7 cellular contexts compared by ENCODE assay signal in the genomic region with DNA sequence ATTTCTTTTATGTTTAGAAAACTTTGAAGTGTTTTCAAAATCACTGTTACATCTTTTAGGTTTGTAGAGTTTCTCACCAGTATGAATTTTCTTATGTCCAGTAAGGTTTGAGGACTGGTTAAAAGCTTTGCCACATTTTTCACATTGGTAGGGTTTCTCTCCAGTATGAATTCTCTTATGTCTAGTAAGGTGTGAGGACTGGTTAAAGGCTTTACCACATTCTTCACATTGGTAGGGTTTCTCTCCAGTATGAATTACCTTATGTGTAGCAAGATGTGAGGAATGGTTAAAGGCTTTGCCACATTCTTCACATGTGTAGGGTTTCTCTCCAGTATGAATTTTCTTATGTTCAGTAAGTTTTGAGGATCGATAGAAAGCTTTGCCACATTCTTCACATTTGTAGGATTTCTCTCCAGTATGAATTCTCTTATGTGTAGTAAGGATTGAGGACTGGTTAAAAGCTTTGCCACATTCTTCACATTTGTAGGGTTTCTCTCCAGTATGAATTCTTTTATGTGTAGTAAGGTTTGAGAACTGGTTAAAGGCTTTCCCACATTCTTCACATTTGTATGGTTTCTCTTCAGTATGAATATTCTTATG. TPM values are rescaled to one million over a fixed set of nuclear protein-coding genes. Genes with fewer than 3 reads are reported as not detected.
DNase-seq lines count a peak whose midpoint lies in the region; ATAC-seq, FAIRE-seq and TF ChIP-seq lines count a peak whose summit lies in the region.
"Not testable (repeated sequence)": the region's sequence is repeated elsewhere in the genome, so short reads cannot be mapped to it uniquely, and the experiment has no call there.

No MANE protein-coding gene starts in this region.

- intact Hi-C loops in HCT116 (cut with micrococcal nuclease); IMR-90 (cut with micrococcal nuclease); K562 (cut with micrococcal nuclease): not testable (repeated sequence)

- not testable (repeated sequence) for H2BK15ac ChIP-seq in IMR-90 (ENCODE audit: low read depth, low read length)

- H3K23ac ChIP-seq in IMR-90 (ENCODE audit: low read depth, low read length): not testable (repeated sequence)

- H3K27me3 Mint-ChIP-seq in endodermal cell (ENCODE audit: insufficient read depth): not testable (repeated sequence)

- H3K36me3 ChIP-seq in BLaER1 treated with 17β-estradiol and CSF1 and Interleukin-3, amounts not matched to agents 10 nM and 100 nM: peaks cover 66 to 96% (median 83%) of the 10 kb centered on the region in 11 experiments
- H3K36me3 ChIP-seq in HCT116 (ENCODE audit: control insufficient read depth in 1 of 2, insufficient read depth in 2 of 2, low read length in 2 of 2); IMR-90 (ENCODE audit: control insufficient read depth, insufficient read depth, low read length); adipocyte (ENCODE audit: control insufficient read depth, insufficient read depth, low read length, severe bottlenecking): not testable (repeated sequence)
- H3K36me3 ChIP-seq in K562 (ENCODE audit: control insufficient read depth, insufficient read depth, low read length): peaks cover 19% of the 10 kb centered on the region
- peaks cover 65% of the 10 kb centered on the region for H3K36me3 ChIP-seq in endodermal cell (ENCODE audit: control insufficient read depth, insufficient read depth, low read length)

- WGBS in A549 (ENCODE audit: missing lambda C conversion rate): 0% methylated on average over 1 of the region's 1 CpG
- no CpG with 5 or more reads among the region's 1 CpG for WGBS in IMR-90 (ENCODE audit: extremely low coverage in 2 of 2, insufficient read length in 1 of 2), 2 experiments
- WGBS in K562 (ENCODE audit: insufficient coverage, low coverage, missing lambda C conversion rate): no CpG with 5 or more reads among the region's 1 CpG
- WGBS in endodermal cell (ENCODE audit: insufficient coverage in 1 of 2, insufficient read length in 1 of 2), 2 experiments: 100% methylated on average over 1 of the region's 1 CpG; no CpG with 5 or more reads in 1 of the 2 experiments

- dilution Hi-C loops in IMR-90 (cut with HindIII; ENCODE audit: low sequenced_read_pairs, unreplicated experiment): not testable (repeated sequence)

- TF ChIP-seq CTCF in A549 (IDR thresholded peaks at IDR 0.05); HCT116 (IDR thresholded peaks at IDR 0.05 in 2 of 3, conservative IDR thresholded peaks at IDR 0.05 in 1 of 3; ENCODE audit: borderline replicate concordance in 1 of 3, insufficient read depth in 1 of 3, low read depth in 2 of 3, low read length in 2 of 3); IMR-90 (conservative IDR thresholded peaks at IDR 0.05; ENCODE audit: low read depth, low read length); K562 (IDR thresholded peaks at IDR 0.05 in 2 of 3, conservative IDR thresholded peaks at IDR 0.05 in 1 of 3; ENCODE audit: insufficient read depth in 2 of 3, low read depth in 1 of 3, low read length in 3 of 3); endodermal cell (conservative IDR thresholded peaks at IDR 0.05): not testable (repeated sequence)

- not testable (repeated sequence) for H3K18ac ChIP-seq in IMR-90 (ENCODE audit: low read depth, low read length)

- H3K4me3 ChIP-seq in A549; HCT116 (replicated peaks in 1 of 2; ENCODE audit: low read depth in 1 of 2, low read length in 2 of 2); IMR-90 (ENCODE audit: insufficient read depth, low read depth, low read length); K562: not testable (repeated sequence)
- H3K4me3 ChIP-seq in BLaER1 treated with 17β-estradiol and CSF1 and Interleukin-3, amounts not matched to agents 10 nM and 100 nM: peak overlapping the region in 7 of 10 experiments; percentile 3 to 38 (median 22); a peak in 8 of 20 replicates
- peak overlapping the region; percentile 41 for H3K4me3 ChIP-seq in adipocyte (ENCODE audit: low read length)
- peak overlapping the region; percentile 54 for H3K4me3 ChIP-seq in endodermal cell (ENCODE audit: low read length)

- BruUV-seq in HCT116 (replicated peaks; lab: Mats Ljungman, UMichigan); K562 (replicated peaks; lab: Mats Ljungman, UMichigan): not testable (repeated sequence)
- TSS peak; percentile 30 for BruUV-seq in IMR-90 (replicated peaks; lab: Mats Ljungman, UMichigan)

- not testable (repeated sequence) for H3K9ac ChIP-seq in BLaER1 treated with 17β-estradiol and CSF1 and Interleukin-3, amounts not matched to agents 10 nM and 100 nM; HCT116 (ENCODE audit: low read length); IMR-90 (ENCODE audit: low read depth, low read length); adipocyte (ENCODE audit: low read length); K562 (ENCODE audit: insufficient read depth in 1 of 2, low read depth in 2 of 2, low read length in 2 of 2); endodermal cell (ENCODE audit: extremely low read depth, low read length, poor library complexity, severe bottlenecking)

- in situ Hi-C loops in IMR-90 (cut with MboI; ENCODE audit: low sequenced_read_pairs); K562 (cut with MboI): not testable (repeated sequence)

- not testable (repeated sequence) for H3K79me1 ChIP-seq in IMR-90 (ENCODE audit: low read depth in 1 of 2, low read length in 2 of 2)

- not testable (repeated sequence) for H3K9me2 ChIP-seq in HCT116 (ENCODE audit: insufficient read depth)

- H3K9me1 ChIP-seq in IMR-90 (ENCODE audit: insufficient read depth, low read length); K562 (ENCODE audit: control insufficient read depth, insufficient read depth, low read length): not testable (repeated sequence)

- not testable (repeated sequence) for H3K4me2 ChIP-seq in A549; BLaER1 treated with 17β-estradiol and CSF1 and Interleukin-3, amounts not matched to agents 10 nM and 100 nM; HCT116 (ENCODE audit: low read length); IMR-90 (ENCODE audit: low read depth, low read length); K562 (ENCODE audit: insufficient read depth, low read length)

- H4K8ac ChIP-seq in IMR-90 (ENCODE audit: low read depth in 2 of 2, low read length in 2 of 2): not testable (repeated sequence)

- CTCF ChIA-PET in A549 (lab: Yijun Ruan, JAX); HCT116 (lab: Charles Lee); K562 (lab: Yijun Ruan, JAX; ENCODE audit: low intra/inter-chr PET ratio): not testable (repeated sequence)
- CTCF ChIA-PET in IMR-90 (lab: Yijun Ruan, JAX): interaction anchor here (0.6 kb wide), 1 partner anchor 342 kb away, joined by 3 read pairs; no protein-coding TSS in a partner anchor

- not testable (repeated sequence) for H2AK9ac ChIP-seq in IMR-90 (replicated peaks; ENCODE audit: low read depth, low read length, poor library complexity)

- not testable (repeated sequence) for H3K4me1 ChIP-seq in A549; BLaER1 treated with 17β-estradiol and CSF1 and Interleukin-3, amounts not matched to agents 10 nM and 100 nM; HCT116 (ENCODE audit: control insufficient read depth in 1 of 2, insufficient read depth in 2 of 2, low read length in 2 of 2); IMR-90 (ENCODE audit: control insufficient read depth, insufficient read depth, low read length); adipocyte (ENCODE audit: control insufficient read depth, insufficient read depth, low read length); K562 (replicated peaks in 1 of 2; ENCODE audit: control insufficient read depth in 2 of 2, insufficient read depth in 2 of 2, low read length in 2 of 2); endodermal cell (ENCODE audit: control insufficient read depth, insufficient read depth, low read length)

- not testable (repeated sequence) for H3K56ac ChIP-seq in IMR-90 (ENCODE audit: extremely low read depth, insufficient read depth, low read length)

- DNase-seq in A549 (ENCODE audit: low read depth in 1 of 2, low spot score in 1 of 2); HCT116 (ENCODE audit: low read depth, low spot score); IMR-90; adipocyte (ENCODE audit: low read depth); K562 (ENCODE audit: extremely low read depth in 1 of 4, low spot score in 3 of 4); endodermal cell: not testable (repeated sequence)

- H3K14ac ChIP-seq in IMR-90 (replicated peaks; ENCODE audit: low read depth, low read length): not testable (repeated sequence)

- not testable (repeated sequence) for H3K27me3 ChIP-seq in BLaER1 treated with 17β-estradiol and CSF1 and Interleukin-3, amounts not matched to agents 10 nM and 100 nM; HCT116 (ENCODE audit: insufficient read depth, low read length); IMR-90 (ENCODE audit: control insufficient read depth, insufficient read depth, low read length); adipocyte (replicated peaks; ENCODE audit: control insufficient read depth, insufficient read depth, low read length); K562 (ENCODE audit: control insufficient read depth in 2 of 2, insufficient read depth in 2 of 2, low read length in 2 of 2); endodermal cell (ENCODE audit: control insufficient read depth, insufficient read depth, low read length, poor library complexity, severe bottlenecking)

- RAD21 ChIA-PET in HCT116 (lab: Charles Lee; ENCODE audit: low non-redundant PET in 1 of 2, low total read pairs in 2 of 2, uncharacterized antibody in 2 of 2, unreplicated experiment in 2 of 2): not testable (repeated sequence)

- TF ChIP-seq EP300 in A549 (IDR thresholded peaks at IDR 0.05); K562 (IDR thresholded peaks at IDR 0.05; ENCODE audit: low read length): not testable (repeated sequence)

- H3K4ac ChIP-seq in IMR-90 (ENCODE audit: low read depth, low read length): not testable (repeated sequence)

- H2AFZ ChIP-seq in HCT116 (ENCODE audit: low read depth, low read length, poor library complexity, severe bottlenecking); IMR-90 (replicated peaks; ENCODE audit: low read length, poor library complexity); K562 (ENCODE audit: low read depth, low read length): not testable (repeated sequence)

- not testable (repeated sequence) for H2BK120ac ChIP-seq in IMR-90 (ENCODE audit: low read depth, low read length)

- H3K27ac Mint-ChIP-seq in endodermal cell: not testable (repeated sequence)

- H3K27ac ChIP-seq in A549; BLaER1 treated with 17β-estradiol and CSF1 and Interleukin-3, amounts not matched to agents 10 nM and 100 nM; HCT116 (ENCODE audit: low read depth, low read length); IMR-90 (ENCODE audit: insufficient read depth, low read length); K562 (ENCODE audit: extremely low read depth, low read depth, low read length); endodermal cell (ENCODE audit: low read depth, low read length): not testable (repeated sequence)

- H4K91ac ChIP-seq in IMR-90 (ENCODE audit: insufficient read depth, low read depth, low read length): not testable (repeated sequence)

- not testable (repeated sequence) for H3K79me2 ChIP-seq in HCT116 (ENCODE audit: insufficient read depth, low read length); K562 (ENCODE audit: control insufficient read depth, insufficient read depth, low read length)

- peaks cover 69% of the 10 kb centered on the region for H3K9me3 Mint-ChIP-seq in endodermal cell

- H2BK20ac ChIP-seq in IMR-90 (ENCODE audit: low read depth, low read length): not testable (repeated sequence)

- peak; percentile 91 for FAIRE-seq in A549 (lab: Jason Lieb, UNC)
- not testable (repeated sequence) for FAIRE-seq in K562 (lab: Jason Lieb, UNC)

- H3K4me3 Mint-ChIP-seq in endodermal cell: not testable (repeated sequence)

- H3K4me1 Mint-ChIP-seq in endodermal cell: not testable (repeated sequence)

- H2BK5ac ChIP-seq in IMR-90 (ENCODE audit: low read depth, low read length, poor library complexity, severe bottlenecking): not testable (repeated sequence)

- H2AK5ac ChIP-seq in IMR-90 (ENCODE audit: low read depth, low read length): not testable (repeated sequence)

- not testable (repeated sequence) for TF ChIP-seq RAD21 in A549 (conservative IDR thresholded peaks at IDR 0.05 in 1 of 2, IDR thresholded peaks at IDR 0.05 in 1 of 2); HCT116 (IDR thresholded peaks at IDR 0.05; ENCODE audit: low read depth); IMR-90 (IDR thresholded peaks at IDR 0.05; ENCODE audit: low read length); K562 (CRISPR knock-in tag; conservative IDR thresholded peaks at IDR 0.05 in 1 of 2, IDR thresholded peaks at IDR 0.05 in 1 of 2)

- not testable (repeated sequence) for TF ChIP-seq POLR2A in A549 (IDR thresholded peaks at IDR 0.05; ENCODE audit: low read length); HCT116 (IDR thresholded peaks at IDR 0.05; ENCODE audit: borderline replicate concordance, extremely low read depth, insufficient read depth, insufficient read length); IMR-90 (IDR thresholded peaks at IDR 0.05; ENCODE audit: low read depth, low read length); K562 (conservative IDR thresholded peaks at IDR 0.05)

- POLR2A ChIA-PET in A549 (lab: Yijun Ruan, JAX); HCT116 (lab: Charles Lee); IMR-90 (lab: Charles Lee; ENCODE audit: unreplicated experiment); K562 (lab: Yijun Ruan, JAX): not testable (repeated sequence)

- not testable (repeated sequence) for H4K5ac ChIP-seq in IMR-90 (ENCODE audit: low read depth, low read length)

- not testable (repeated sequence) for ATAC-seq in A549; HCT116; IMR-90 (ENCODE audit: low read depth); K562

- H4K20me1 ChIP-seq in BLaER1 treated with 17β-estradiol and CSF1 and Interleukin-3, amounts not matched to agents 10 nM and 100 nM; HCT116 (ENCODE audit: insufficient read depth); IMR-90 (ENCODE audit: insufficient read depth, low read length); K562 (replicated peaks; ENCODE audit: control insufficient read depth, insufficient read depth, low read length): not testable (repeated sequence)

- peaks cover 32% of the 10 kb centered on the region for H3K9me3 ChIP-seq in A549
- peaks cover 94 to 100% (median 99%) of the 10 kb centered on the region in 11 experiments for H3K9me3 ChIP-seq in BLaER1 treated with 17β-estradiol and CSF1 and Interleukin-3, amounts not matched to agents 10 nM and 100 nM (replicated peaks in 1 of 11)
- peaks cover 3 to 13% of the 10 kb centered on the region in 2 experiments; a peak in 3 of 4 replicates for H3K9me3 ChIP-seq in HCT116 (ENCODE audit: control insufficient read depth in 1 of 2, insufficient read depth in 1 of 2, low read depth in 1 of 2, low read length in 2 of 2)
- not testable (repeated sequence) for H3K9me3 ChIP-seq in IMR-90 (ENCODE audit: control insufficient read depth, insufficient read depth, low read length)
- peaks cover 52% of the 10 kb centered on the region for H3K9me3 ChIP-seq in adipocyte (ENCODE audit: control insufficient read depth, low read length)
- peaks cover 11% of the 10 kb centered on the region for H3K9me3 ChIP-seq in K562 (replicated peaks; ENCODE audit: control insufficient read depth, insufficient read depth, low read depth, low read length)
- peaks cover 98% of the 10 kb centered on the region for H3K9me3 ChIP-seq in endodermal cell (ENCODE audit: control insufficient read depth, low read length)

- H3K36me3 Mint-ChIP-seq in endodermal cell (ENCODE audit: low read depth): peaks cover 69% of the 10 kb centered on the region

RNA-seq across cellular contexts. Expression of gene ZNF681, which starts 15.0 kb away (rescaled TPM):
- polyA plus RNA-seq in A549 (2011; rRNA removed) (0.01 TPM in 1 of 2 replicates, not detected in the other), A549 (2017; fragmentation: RNase III; extraction: RNeasy Plus Mini Kit Qiagen cat#74134 plus additional on column Dnase treatment) (0.03 to 0.12 TPM (median 0.03 TPM) in 3 replicates), IMR-90 (2012; rRNA removed) (0.10 and 0.15 TPM in 2 replicates), K562 (2011; rRNA removed) (4.7 and 5.8 TPM in 2 replicates), K562 (2014; fragmentation: Illumina TruSeq; extraction: Trizol) (4.9 and 6.7 TPM in 2 replicates), K562 (2014; fragmentation: Nextera tagmentation; extraction: Ambion mirVana) (1 to 10 TPM; 3.0 to 3.1 TPM), K562 (2014; rRNA removed) (3.1 and 4.9 TPM in 2 replicates)
- polyA plus RNA-seq in A549 (2012; cell fraction: cytosol; rRNA removed): not detected in 2 replicates
- polyA plus RNA-seq in A549 (2012; cell fraction: nucleus; rRNA removed): not detected in 2 replicates
- polyA minus RNA-seq in A549 (2011; rRNA and poly(A)+ RNA removed): not detected in 2 replicates
- total RNA-seq in HCT116 (2021; ENCODE audit: unreplicated experiment) (not detected), IMR-90 (2012; rRNA removed) (0.54 and 0.83 TPM in 2 replicates), K562 (2014; rRNA removed) (2.8 and 4.1 TPM in 2 replicates), K562 (2014; rRNA removed; fragmentation: Illumina TruSeq; extraction: Trizol) (8.6 and 10.6 TPM in 2 replicates), K562 (2015; rRNA removed; fragmentation: Illumina TruSeq; extraction: Trizol) (7.4 TPM in 2 replicates), K562 (2021) (4.1 and 5.1 TPM in 2 replicates), endodermal cell (10 to 100 TPM in 1 of 2 donors, 1 to 10 TPM in 1; 3.5 to 11.3 TPM)
- polyA plus RNA-seq in HCT116 (2012): not detected in 2 replicates
- polyA plus RNA-seq in IMR-90 (2012; cell fraction: cytosol; rRNA removed): 0.02 TPM in 2 replicates
- polyA plus RNA-seq in IMR-90 (2012; cell fraction: nucleus; rRNA removed; ENCODE audit: low replicate concordance): 0.04 and 0.30 TPM in 2 replicates
- total RNA-seq in K562 (2011; cell fraction: chromatin; rRNA removed; ENCODE audit: low replicate concordance): 2.9 and 12.2 TPM in 2 replicates
- total RNA-seq in K562 (2011; cell fraction: nucleolus; rRNA removed): 2.3 and 3.0 TPM in 2 replicates
- total RNA-seq in K562 (2011; cell fraction: nucleoplasm; rRNA removed): 5.2 and 8.5 TPM in 2 replicates
- 1.1 and 3.2 TPM in 2 replicates for polyA plus RNA-seq in K562 (2011; cell fraction: cytosol; rRNA removed)
- polyA plus RNA-seq in K562 (2011; cell fraction: nucleus; rRNA removed): 2.3 and 3.2 TPM in 2 replicates
- 2.5 and 4.4 TPM in 2 replicates for polyA plus RNA-seq in K562 (2012)
- 7.3 and 10.7 TPM in 2 replicates for polyA minus RNA-seq in K562 (2011; rRNA and poly(A)+ RNA removed)
- polyA minus RNA-seq in K562 (2011; cell fraction: cytosol; rRNA and poly(A)+ RNA removed): 2.8 and 4.5 TPM in 2 replicates
- polyA minus RNA-seq in K562 (2011; cell fraction: nucleus; rRNA and poly(A)+ RNA removed): 2.3 and 4.2 TPM in 2 replicates
- 7.9 TPM for polyA plus RNA-seq in endodermal cell (2013, experiment 1 of 2)
- polyA plus RNA-seq in endodermal cell (2013, experiment 2 of 2): 7.0 TPM

RNA-seq across cellular contexts. Expression of gene ZNF675, which starts 56.7 kb away (rescaled TPM):
- polyA plus RNA-seq in A549 (2011; rRNA removed): 7.3 and 8.4 TPM in 2 replicates
- 2.1 and 2.4 TPM in 2 replicates for polyA plus RNA-seq in A549 (2012; cell fraction: cytosol; rRNA removed)
- 1.3 and 3.6 TPM in 2 replicates for polyA plus RNA-seq in A549 (2012; cell fraction: nucleus; rRNA removed)
- 5.0 to 6.2 TPM (median 5.2 TPM) in 3 replicates for polyA plus RNA-seq in A549 (2017; fragmentation: RNase III; extraction: RNeasy Plus Mini Kit Qiagen cat#74134 plus additional on column Dnase treatment)
- 8.4 and 10.5 TPM in 2 replicates for polyA minus RNA-seq in A549 (2011; rRNA and poly(A)+ RNA removed)
- total RNA-seq in HCT116 (2021; ENCODE audit: unreplicated experiment): 4.9 TPM
- polyA plus RNA-seq in HCT116 (2012): 1.6 and 2.1 TPM in 2 replicates
- 8.6 and 11.1 TPM in 2 replicates for total RNA-seq in IMR-90 (2012; rRNA removed)
- 2.0 and 2.5 TPM in 2 replicates for polyA plus RNA-seq in IMR-90 (2012; rRNA removed)
- polyA plus RNA-seq in IMR-90 (2012; cell fraction: cytosol; rRNA removed): 1.3 and 2.9 TPM in 2 replicates
- polyA plus RNA-seq in IMR-90 (2012; cell fraction: nucleus; rRNA removed; ENCODE audit: low replicate concordance): 2.3 and 3.2 TPM in 2 replicates
- total RNA-seq in K562 (2011; cell fraction: chromatin; rRNA removed; ENCODE audit: low replicate concordance): 43.8 and 56.9 TPM in 2 replicates
- 36.0 and 38.4 TPM in 2 replicates for total RNA-seq in K562 (2011; cell fraction: nucleolus; rRNA removed)
- total RNA-seq in K562 (2011; cell fraction: nucleoplasm; rRNA removed): 51.0 and 68.4 TPM in 2 replicates
- total RNA-seq in K562 (2014; rRNA removed): 12.9 and 15.2 TPM in 2 replicates
- total RNA-seq in K562 (2014; rRNA removed; fragmentation: Illumina TruSeq; extraction: Trizol): 26.5 and 28.0 TPM in 2 replicates
- 22.1 and 26.1 TPM in 2 replicates for total RNA-seq in K562 (2015; rRNA removed; fragmentation: Illumina TruSeq; extraction: Trizol)
- total RNA-seq in K562 (2021): 14.7 and 17.2 TPM in 2 replicates
- 14.8 and 15.7 TPM in 2 replicates for polyA plus RNA-seq in K562 (2011; rRNA removed)
- polyA plus RNA-seq in K562 (2011; cell fraction: cytosol; rRNA removed): 2.6 and 7.6 TPM in 2 replicates
- polyA plus RNA-seq in K562 (2011; cell fraction: nucleus; rRNA removed): 12.5 and 15.2 TPM in 2 replicates
- polyA plus RNA-seq in K562 (2012): 7.4 and 8.5 TPM in 2 replicates
- polyA plus RNA-seq in K562 (2014; fragmentation: Illumina TruSeq; extraction: Trizol): 18.6 and 21.6 TPM in 2 replicates
- polyA plus RNA-seq in K562 (2014; fragmentation: Nextera tagmentation; extraction: Ambion mirVana): 10 to 100 TPM; 13.2 to 21.3 TPM
- polyA plus RNA-seq in K562 (2014; rRNA removed): 14.1 and 15.7 TPM in 2 replicates
- polyA minus RNA-seq in K562 (2011; rRNA and poly(A)+ RNA removed): 21.1 and 33.8 TPM in 2 replicates
- 7.1 and 8.1 TPM in 2 replicates for polyA minus RNA-seq in K562 (2011; cell fraction: cytosol; rRNA and poly(A)+ RNA removed)
- 21.9 and 31.2 TPM in 2 replicates for polyA minus RNA-seq in K562 (2011; cell fraction: nucleus; rRNA and poly(A)+ RNA removed)
- 10 to 100 TPM; 26.7 to 29.9 TPM for total RNA-seq in endodermal cell
- polyA plus RNA-seq in endodermal cell (2013, experiment 1 of 2): 22.9 TPM
- polyA plus RNA-seq in endodermal cell (2013, experiment 2 of 2): 21.4 TPM
